ENCODE assay signal across 31 cellular contexts in the genomic region with DNA sequence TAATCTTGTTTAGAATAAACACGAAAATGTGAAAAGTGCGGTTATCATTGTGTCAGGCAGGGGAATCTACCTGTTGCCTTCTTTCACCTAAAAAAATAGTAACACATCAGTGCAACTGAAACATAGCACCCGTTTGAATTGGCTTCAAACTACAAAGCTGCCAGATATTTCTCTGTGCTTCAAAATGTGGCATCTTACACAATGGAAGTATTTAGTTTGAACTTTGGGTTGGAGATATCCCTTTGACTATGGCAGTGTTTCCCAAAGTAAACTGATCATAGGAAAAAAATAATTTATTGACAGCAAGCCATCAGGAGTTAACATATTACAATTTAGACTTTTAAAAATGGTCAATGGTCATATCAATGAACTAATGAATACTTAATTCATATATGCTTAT.
"Had no signal": no experiment of that assay in that cellular context is flagged by ENCODE, and none has a peak within 500 bp of the region (broad histone marks: within the 10 kb centered on the region; RNA-seq: fewer than 3 reads in every experiment).

No MANE protein-coding gene starts in this region.

- H3K36me3 ChIP-seq: MG63 had no signal

- H3K27me3 ChIP-seq: MG63 had no signal

- DNase-seq: Karpas-422, Kasumi-1, MG63, MM.1S, MV-4-11, NCI-H1048, NCI-H1092, NCI-H1092 treated with DMSO at 0.1 percent for 48 hours, NCI-H1105, NCI-H1105 treated with DMSO at 0.1 percent for 48 hours, NCI-H1417, NCI-H1417 treated with DMSO at 0.1 percent for 48 hours, NCI-H1436, NCI-H1436 treated with DMSO at 0.1 percent for 48 hours, NCI-H146, NCI-H187, NCI-H187 treated with DMSO at 0.1 percent for 48 hours, NCI-H1930, NCI-H2029, NCI-H2029 treated with DMSO at 0.1 percent for 48 hours, NCI-H2081 treated with DMSO at 0.1 percent for 48 hours, NCI-H2107, NCI-H2171, NCI-H2171 treated with DMSO at 0.1 percent for 48 hours, NCI-H2227 treated with DMSO at 0.1 percent for 48 hours, NCI-H226, NCI-H345, NCI-H446, NCI-H510A, NCI-H510A treated with DMSO at 0.1 percent for 48 hours, NCI-H524 had no signal

- H3K4me3 ChIP-seq: MG63 had no signal

- H3K9me3 ChIP-seq: MG63 had no signal
